In genomic region chr5:40755093-40755406, GRCh38 we compare ENCODE assay signal across 8 cellular contexts. TPM values are rescaled to one million over a fixed set of nuclear protein-coding genes. Genes with fewer than 3 reads are reported as not detected.
A peak's percentile ranks its signal among the peaks of the same experiment; 100 is the strongest.
DNase-seq lines count a peak whose midpoint lies in the region; ATAC-seq and TF ChIP-seq lines count a peak whose summit lies in the region.

No MANE protein-coding gene starts in this region.

- H3K27ac ChIP-seq in ectodermal cell (ENCODE audit: insufficient read depth, low read depth, low read length, poor library complexity, severe bottlenecking) (peak overlapping the region; percentile 83), lower lobe of right lung (peak overlapping the region; percentile 91)

- H3K4me1 Mint-ChIP-seq in CD14-positive monocyte = no peaks in the 10 kb centered on the region
- peaks cover 15% of the 10 kb centered on the region for H3K4me1 Mint-ChIP-seq in activated CD4-positive, alpha-beta T cell treated with anti-CD3 and anti-CD28 coated beads, Interleukin-2, amount 10 ng/mL, durations not matched to agents 24 days and 14 days

- H3K4me1 ChIP-seq in ectodermal cell (ENCODE audit: control insufficient read depth, insufficient read depth, low read length) = no peaks in the 10 kb centered on the region
- H3K4me1 ChIP-seq in lower lobe of right lung = peaks cover 12% of the 10 kb centered on the region

- ATAC-seq in GM19324 (IDR thresholded peaks at IDR 0.05; ENCODE audit: low FRiP score, unreplicated experiment) (peak; percentile 78), HG03457 (IDR thresholded peaks at IDR 0.05; ENCODE audit: unreplicated experiment) (peak; percentile 80), lower lobe of right lung (peak; percentile 92 to 94)

- DNase-seq in CD14-positive monocyte (ENCODE audit: low spot score) (peak; percentile 57), NCI-H524 (lab: John Stamatoyannopoulos, UW) (peak; percentile 79 to 86), lower lobe of right lung (peak; percentile 74)
- DNase-seq in activated CD4-positive, alpha-beta T cell treated with anti-CD3 and anti-CD28 coated beads, Interleukin-2, amount 10 ng/mL, durations not matched to agents 24 days and 14 days = peak; percentile 89
- DNase-seq in stimulated activated CD4-positive, alpha-beta T cell treated with anti-CD3 and anti-CD28 coated beads, TNF-alpha, amount 100 ng/mL, for 4 hours (ENCODE audit: low read depth in 3 of 3) = peak; percentile 17 to 37 (median 32)

- H3K9me3 ChIP-seq in ectodermal cell (ENCODE audit: control insufficient read depth, low read length) (no peaks in the 10 kb centered on the region), lower lobe of right lung (no peaks in the 10 kb centered on the region)

- intact Hi-C loops in CD14-positive monocyte (cut with micrococcal nuclease) (loop anchor here (10.0 kb wide), 2 partner anchors 70 to 80 kb away; partner anchors contain the start of gene RPL37 (in 1 of the 2)), lower lobe of right lung (cut with DNase I) (no loop called here)
- intact Hi-C loops in activated CD4-positive, alpha-beta T cell treated with anti-CD3 and anti-CD28 coated beads, Interleukin-2, amount 10 ng/mL, durations not matched to agents 24 days and 14 days (cut with micrococcal nuclease) = loop anchor here (1.0 to 10.0 kb wide), 9 partner anchors 18 to 1680 kb away; partner anchors contain the start of genes PTGER4, RICTOR, RIMOC1 and RPL37

- peaks cover 0 to 2% (median 0%) of the 10 kb centered on the region in 7 donors for H3K9me3 Mint-ChIP-seq in CD14-positive monocyte
- H3K9me3 Mint-ChIP-seq in activated CD4-positive, alpha-beta T cell treated with anti-CD3 and anti-CD28 coated beads, Interleukin-2, amount 10 ng/mL, durations not matched to agents 24 days and 14 days = no peaks in the 10 kb centered on the region

- peaks cover 4% of the 10 kb centered on the region for H3K36me3 ChIP-seq in ectodermal cell (ENCODE audit: control insufficient read depth, insufficient read depth, low read length)
- peaks cover 7% of the 10 kb centered on the region for H3K36me3 ChIP-seq in lower lobe of right lung

- H3K27me3 Mint-ChIP-seq in CD14-positive monocyte (ENCODE audit: low read depth in 3 of 3) = no peaks in the 10 kb centered on the region
- no peaks in the 10 kb centered on the region for H3K27me3 Mint-ChIP-seq in activated CD4-positive, alpha-beta T cell treated with anti-CD3 and anti-CD28 coated beads, Interleukin-2, amount 10 ng/mL, durations not matched to agents 24 days and 14 days

- peak overlapping the region; percentile 69 for H3K4me3 ChIP-seq in ectodermal cell (ENCODE audit: insufficient read depth, low read depth, low read length)
- peak overlapping the region; percentile 90 for H3K4me3 ChIP-seq in lower lobe of right lung

- H3K4me3 Mint-ChIP-seq in CD14-positive monocyte = no peak overlapping the region
- H3K4me3 Mint-ChIP-seq in activated CD4-positive, alpha-beta T cell treated with anti-CD3 and anti-CD28 coated beads, Interleukin-2, amount 10 ng/mL, durations not matched to agents 24 days and 14 days = no peak overlapping the region

- H3K27me3 ChIP-seq in ectodermal cell (ENCODE audit: control insufficient read depth, insufficient read depth, low read length, poor library complexity, severe bottlenecking) (no peaks in the 10 kb centered on the region), lower lobe of right lung (ENCODE audit: low read depth) (no peaks in the 10 kb centered on the region)

- peaks cover 28 to 32% of the 10 kb centered on the region in 2 donors for H3K36me3 Mint-ChIP-seq in CD14-positive monocyte
- peaks cover 31% of the 10 kb centered on the region for H3K36me3 Mint-ChIP-seq in activated CD4-positive, alpha-beta T cell treated with anti-CD3 and anti-CD28 coated beads, Interleukin-2, amount 10 ng/mL, durations not matched to agents 24 days and 14 days (ENCODE audit: low read depth)

- no peak overlapping the region for H3K27ac Mint-ChIP-seq in CD14-positive monocyte
- no peak overlapping the region for H3K27ac Mint-ChIP-seq in activated CD4-positive, alpha-beta T cell treated with anti-CD3 and anti-CD28 coated beads, Interleukin-2, amount 10 ng/mL, durations not matched to agents 24 days and 14 days

- 4% methylated on average over 11 of the region's 11 CpGs for WGBS in ectodermal cell, 2 experiments

- TF ChIP-seq CTCF in CD14-positive monocyte (IDR thresholded peaks at IDR 0.05) (peak; percentile 62), lower lobe of right lung (IDR thresholded peaks at IDR 0.05) (peak; percentile 68)

RNA-seq across cellular contexts. Expression of gene TTC33, which starts 0.7 kb away (rescaled TPM):
- polyA plus RNA-seq in CD14-positive monocyte = 10 to 100 TPM in 1 of 2 donors, 1 to 10 TPM in 1; 9.4 to 11.7 TPM
- total RNA-seq in activated CD4-positive, alpha-beta T cell treated with anti-CD3 and anti-CD28 coated beads, Interleukin-2, amount 10 ng/mL, durations not matched to agents 24 days and 14 days = 22.7 and 23.1 TPM in 2 replicates
- 23.9 TPM for polyA plus RNA-seq in ectodermal cell (2013, experiment 1 of 4)
- polyA plus RNA-seq in ectodermal cell (2013, experiment 2 of 4) = 21.7 TPM
- 19.5 TPM for polyA plus RNA-seq in ectodermal cell (2013, experiment 3 of 4)
- 23.0 TPM for polyA plus RNA-seq in ectodermal cell (2013, experiment 4 of 4)
- total RNA-seq in lower lobe of right lung = 14.9 TPM

RNA-seq across cellular contexts. Expression of gene PRKAA1, which starts 43.1 kb away (rescaled TPM):
- 10 to 100 TPM; 23.4 to 32.8 TPM for polyA plus RNA-seq in CD14-positive monocyte
- total RNA-seq in activated CD4-positive, alpha-beta T cell treated with anti-CD3 and anti-CD28 coated beads, Interleukin-2, amount 10 ng/mL, durations not matched to agents 24 days and 14 days = 44.8 and 49.1 TPM in 2 replicates
- polyA plus RNA-seq in ectodermal cell (2013, experiment 1 of 4) = 29.9 TPM
- polyA plus RNA-seq in ectodermal cell (2013, experiment 2 of 4) = 33.4 TPM
- 21.7 TPM for polyA plus RNA-seq in ectodermal cell (2013, experiment 3 of 4)
- polyA plus RNA-seq in ectodermal cell (2013, experiment 4 of 4) = 27.5 TPM
- total RNA-seq in lower lobe of right lung = 89.1 TPM

Comparison
In these comparisons a context has a peak if more than half of its experiments do, and no peak if none do; other contexts are left out.
1. Peak in every context shown above with its lines: DNase-seq, ATAC-seq, H3K4me3 ChIP-seq and H3K27ac ChIP-seq.
2. DNase-seq: peak in every context shown above with its lines; median percentile 89 in activated CD4-positive, alpha-beta T cell treated with anti-CD3 and anti-CD28 coated beads, Interleukin-2, amount 10 ng/mL, durations not matched to agents 24 days and 14 days; 82 in NCI-H524; 74 in lower lobe of right lung; 57 in CD14-positive monocyte; 32 in stimulated activated CD4-positive, alpha-beta T cell treated with anti-CD3 and anti-CD28 coated beads, TNF-alpha, amount 100 ng/mL, for 4 hours.